17 cellular contexts compared by ENCODE assay signal in genomic region chr2:16568998-16569397, GRCh38.
"Had no signal": no experiment of that assay in that cellular context is flagged by ENCODE, and none has a peak within 500 bp of the region (broad histone marks: within the 10 kb centered on the region; RNA-seq: fewer than 3 reads in every experiment).

No MANE protein-coding gene starts in this region.

- H3K4me1 Mint-ChIP-seq: activated CD4-positive, alpha-beta T cell treated with anti-CD3 and anti-CD28 coated beads for 36 hours; stimulated activated effector memory CD8-positive, alpha-beta T cell treated with anti-CD3 and anti-CD28 coated beads, Interleukin-12 subunit alpha, Interleukin-12 subunit beta, amount 100 ng/mL, for 72 hours had no signal

- DNase-seq: activated CD4-positive, alpha-beta T cell treated with anti-CD3 and anti-CD28 coated beads for 36 hours; activated CD8-positive, alpha-beta memory T cell treated with anti-CD3 and anti-CD28 coated beads, Interleukin-2, amount 50 U/mL, for 4 hours; activated CD8-positive, alpha-beta T cell treated with anti-CD3 and anti-CD28 coated beads for 36 hours; activated naive CD4-positive, alpha-beta T cell; aorta; central memory CD4-positive, alpha-beta T cell; cortex of kidney; effector CD8-positive, alpha-beta T cell; foreskin melanocyte; heart right ventricle; mammary epithelial cell; retina; T-helper 9 cell; thyroid gland had no signal

- H3K9me3 Mint-ChIP-seq: stimulated activated effector memory CD8-positive, alpha-beta T cell treated with anti-CD3 and anti-CD28 coated beads, Interleukin-12 subunit alpha, Interleukin-12 subunit beta, amount 100 ng/mL, for 72 hours had no signal

- ATAC-seq: activated CD4-positive, alpha-beta T cell treated with anti-CD3 and anti-CD28 coated beads for 36 hours; activated CD8-positive, alpha-beta T cell treated with anti-CD3 and anti-CD28 coated beads for 36 hours; stimulated activated effector memory CD8-positive, alpha-beta T cell treated with anti-CD3 and anti-CD28 coated beads, Interleukin-12 subunit alpha, Interleukin-12 subunit beta, amount 100 ng/mL, for 72 hours had no signal

- H3K27ac ChIP-seq: heart right ventricle, parathyroid adenoma had no signal

- H3K27me3 ChIP-seq: heart right ventricle, thyroid gland had no signal

- H3K4me3 Mint-ChIP-seq: activated CD4-positive, alpha-beta T cell treated with anti-CD3 and anti-CD28 coated beads for 36 hours; activated CD8-positive, alpha-beta T cell treated with anti-CD3 and anti-CD28 coated beads for 36 hours; neural crest cell; stimulated activated effector memory CD8-positive, alpha-beta T cell treated with anti-CD3 and anti-CD28 coated beads, Interleukin-12 subunit alpha, Interleukin-12 subunit beta, amount 100 ng/mL, for 72 hours had no signal

- H3K4me1 ChIP-seq: parathyroid adenoma had no signal

- H3K27me3 Mint-ChIP-seq: activated CD8-positive, alpha-beta T cell treated with anti-CD3 and anti-CD28 coated beads for 36 hours had no signal

- H3K79me2 ChIP-seq: parathyroid adenoma had no signal

- H3K4me3 ChIP-seq: heart right ventricle, thyroid gland had no signal

- H3K9me3 ChIP-seq: heart right ventricle, thyroid gland had no signal

- H3K27ac Mint-ChIP-seq: activated CD4-positive, alpha-beta T cell treated with anti-CD3 and anti-CD28 coated beads for 36 hours; activated CD8-positive, alpha-beta T cell treated with anti-CD3 and anti-CD28 coated beads for 36 hours; stimulated activated effector memory CD8-positive, alpha-beta T cell treated with anti-CD3 and anti-CD28 coated beads, Interleukin-12 subunit alpha, Interleukin-12 subunit beta, amount 100 ng/mL, for 72 hours had no signal

- H2AFZ ChIP-seq: parathyroid adenoma had no signal
